In genomic region chr5:95471922-95472321, GRCh38 we compare ENCODE assay signal across 15 cellular contexts.
A peak's percentile ranks its signal among the peaks of the same experiment; 100 is the strongest.
DNase-seq lines count a peak whose midpoint lies in the region; ATAC-seq and TF ChIP-seq lines count a peak whose summit lies in the region.
"Had no signal": no experiment of that assay in that cellular context is flagged by ENCODE, and none has a peak within 500 bp of the region (broad histone marks: within the 10 kb centered on the region; RNA-seq: fewer than 3 reads in every experiment).

No MANE protein-coding gene starts in this region.

- H3K4me3 Mint-ChIP-seq in MCF 10A (ENCODE audit: unreplicated experiment), result no peak overlapping the region
- no peak overlapping the region for H3K4me3 Mint-ChIP-seq in WTC11
- H3K4me3 Mint-ChIP-seq: activated T-cell treated with anti-CD3 and anti-CD28 coated beads, Interleukin-2, amount 50 U/mL, for 24 hours; effector memory CD8-positive, alpha-beta T cell had no signal

- H3K27ac ChIP-seq in breast epithelium (no peak overlapping the region), upper lobe of right lung (no peak overlapping the region), right atrium auricular region (no peak overlapping the region)
- H3K27ac ChIP-seq: hepatocyte, tibial artery had no signal

- H3K9me3 Mint-ChIP-seq in MCF 10A (ENCODE audit: unreplicated experiment) (no peaks in the 10 kb centered on the region), WTC11 (no peaks in the 10 kb centered on the region)
- H3K9me3 Mint-ChIP-seq: activated T-cell treated with anti-CD3 and anti-CD28 coated beads, Interleukin-2, amount 50 U/mL, for 24 hours; effector memory CD8-positive, alpha-beta T cell had no signal

- DNase-seq in MCF 10A (ENCODE audit: unreplicated experiment), result peak; percentile 1
- DNase-seq in breast epithelium (ENCODE audit: low spot score in 2 of 2), result no peak
- DNase-seq in WTC11 (ENCODE audit: low spot score), result no peak
- peak; percentile 32 to 44 for DNase-seq in foreskin fibroblast
- no peak for DNase-seq in upper lobe of right lung
- no peak for DNase-seq in medulla oblongata (ENCODE audit: extremely low spot score)
- no peak for DNase-seq in right atrium auricular region (ENCODE audit: low spot score)
- DNase-seq: activated CD4-positive, CD25-positive, alpha-beta regulatory T cell treated with anti-CD3 and anti-CD28 coated beads, Interleukin-2, amount 50 U/mL, for 72 hours; activated T-cell treated with anti-CD3 and anti-CD28 coated beads, Interleukin-2, amount 50 U/mL, for 24 hours; aorta; DMS153; effector memory CD8-positive, alpha-beta T cell; tibial artery had no signal

- H3K36me3 ChIP-seq in breast epithelium (no peaks in the 10 kb centered on the region), upper lobe of right lung (peaks cover 51% of the 10 kb centered on the region), right atrium auricular region (peaks cover 32% of the 10 kb centered on the region)

- CTCF ChIA-PET in MCF 10A (lab: Yijun Ruan, JAX) (no interaction called here), WTC11 (lab: Charles Lee) (no interaction called here)

- POLR2A ChIA-PET in MCF 10A (lab: Yijun Ruan, JAX), result interaction anchor here (0.6 kb wide), 1 partner anchor 25 kb away, joined by 3 read pairs; no protein-coding TSS in a partner anchor
- POLR2A ChIA-PET in WTC11 (lab: Charles Lee), result no interaction called here

- H3K36me3 Mint-ChIP-seq in MCF 10A (ENCODE audit: insufficient read depth, unreplicated experiment) (peaks cover 2% of the 10 kb centered on the region), WTC11 (peaks cover 21% of the 10 kb centered on the region)

- H3K9me3 ChIP-seq in breast epithelium, result no peaks in the 10 kb centered on the region
- H3K9me3 ChIP-seq in upper lobe of right lung, result no peaks in the 10 kb centered on the region
- no peaks in the 10 kb centered on the region for H3K9me3 ChIP-seq in right atrium auricular region
- H3K9me3 ChIP-seq: tibial artery had no signal

- BruUV-seq in MCF 10A (replicated peaks; lab: Mats Ljungman, UMichigan), result no TSS peak

- H3K4me1 Mint-ChIP-seq in MCF 10A (ENCODE audit: insufficient read depth, unreplicated experiment) (peaks cover 9% of the 10 kb centered on the region), WTC11 (peaks cover 21% of the 10 kb centered on the region)

- ATAC-seq in WTC11, result peak; percentile 88
- ATAC-seq in upper lobe of right lung, result peak; percentile 31
- ATAC-seq in HG02973 (IDR thresholded peaks at IDR 0.05; ENCODE audit: unreplicated experiment), result no peak
- ATAC-seq: effector memory CD8-positive, alpha-beta T cell had no signal

- no peak for TF ChIP-seq CTCF in MCF 10A (IDR thresholded peaks at IDR 0.05; ENCODE audit: unreplicated experiment)
- TF ChIP-seq CTCF in breast epithelium (IDR thresholded peaks at IDR 0.05), result no peak
- no peak for TF ChIP-seq CTCF in WTC11 (IDR thresholded peaks at IDR 0.05)
- TF ChIP-seq CTCF in foreskin fibroblast (IDR thresholded peaks at IDR 0.05; ENCODE audit: low read depth, low read length), result no peak
- TF ChIP-seq CTCF in upper lobe of right lung (IDR thresholded peaks at IDR 0.05), result no peak
- TF ChIP-seq CTCF in right atrium auricular region (IDR thresholded peaks at IDR 0.05), result no peak

- H3K4me3 ChIP-seq in breast epithelium (no peak overlapping the region), foreskin fibroblast (ENCODE audit: low read depth in 1 of 2, low read length in 2 of 2) (no peak overlapping the region), upper lobe of right lung (no peak overlapping the region), right atrium auricular region (no peak overlapping the region)
- H3K4me3 ChIP-seq: hepatocyte, tibial artery had no signal

- no peak overlapping the region for H3K27ac Mint-ChIP-seq in MCF 10A (ENCODE audit: low read depth, unreplicated experiment)
- H3K27ac Mint-ChIP-seq in WTC11, result no peak overlapping the region
- H3K27ac Mint-ChIP-seq: activated T-cell treated with anti-CD3 and anti-CD28 coated beads, Interleukin-2, amount 50 U/mL, for 24 hours; effector memory CD8-positive, alpha-beta T cell had no signal

- H3K27me3 ChIP-seq in breast epithelium (no peaks in the 10 kb centered on the region), upper lobe of right lung (no peaks in the 10 kb centered on the region), right atrium auricular region (no peaks in the 10 kb centered on the region)
- H3K27me3 ChIP-seq: hepatocyte, tibial artery had no signal

- H3K27me3 Mint-ChIP-seq in MCF 10A (ENCODE audit: insufficient read depth, unreplicated experiment), result no peaks in the 10 kb centered on the region
- H3K27me3 Mint-ChIP-seq in WTC11 (ENCODE audit: low read depth), result no peaks in the 10 kb centered on the region
- H3K27me3 Mint-ChIP-seq: activated T-cell treated with anti-CD3 and anti-CD28 coated beads, Interleukin-2, amount 50 U/mL, for 24 hours; effector memory CD8-positive, alpha-beta T cell had no signal

- TF ChIP-seq POLR2A in breast epithelium (IDR thresholded peaks at IDR 0.05), result no peak

- H3K4me1 ChIP-seq in breast epithelium, result no peaks in the 10 kb centered on the region
- H3K4me1 ChIP-seq in upper lobe of right lung, result peaks cover 4% of the 10 kb centered on the region
- H3K4me1 ChIP-seq in right atrium auricular region, result no peaks in the 10 kb centered on the region
- H3K4me1 ChIP-seq: tibial artery had no signal

- intact Hi-C loops in MCF 10A (cut with micrococcal nuclease), result loop anchor here (5.0 kb wide), 1 partner anchor 505 kb away; no protein-coding TSS in a partner anchor
- intact Hi-C loops in breast epithelium (cut with DNase I; ENCODE audit: low total_unique reads), result no loop called here
- intact Hi-C loops in upper lobe of right lung (cut with DNase I), result no loop called here

TF ChIP-seq in WTC11, 78 proteins besides CTCF, POLR2A, EP300 and RAD21 (continues in another document):
- TF ChIP-seq ZNF281 (CRISPR knock-in tag; IDR thresholded peaks at IDR 0.05) (no peak), ZNF671 (CRISPR knock-in tag; IDR thresholded peaks at IDR 0.05) (no peak), E2F5 (CRISPR knock-in tag; IDR thresholded peaks at IDR 0.05) (no peak), ZNF317 (CRISPR knock-in tag; IDR thresholded peaks at IDR 0.05; ENCODE audit: borderline replicate concordance, low read depth) (no peak), FOXK1 (CRISPR knock-in tag; IDR thresholded peaks at IDR 0.05) (no peak), FOXP1 (CRISPR knock-in tag; IDR thresholded peaks at IDR 0.05; ENCODE audit: borderline replicate concordance) (no peak), PREB (CRISPR knock-in tag; IDR thresholded peaks at IDR 0.05; ENCODE audit: borderline replicate concordance) (no peak), TEAD4 (CRISPR knock-in tag; IDR thresholded peaks at IDR 0.05) (no peak), TCF7 (CRISPR knock-in tag; IDR thresholded peaks at IDR 0.05; ENCODE audit: low read depth) (no peak), RORB (CRISPR knock-in tag; IDR thresholded peaks at IDR 0.05) (no peak), ZNF121 (CRISPR knock-in tag; IDR thresholded peaks at IDR 0.05) (no peak), ZNF219 (CRISPR knock-in tag; IDR thresholded peaks at IDR 0.05; ENCODE audit: borderline replicate concordance) (no peak)
- TF ChIP-seq, protein P1, sequence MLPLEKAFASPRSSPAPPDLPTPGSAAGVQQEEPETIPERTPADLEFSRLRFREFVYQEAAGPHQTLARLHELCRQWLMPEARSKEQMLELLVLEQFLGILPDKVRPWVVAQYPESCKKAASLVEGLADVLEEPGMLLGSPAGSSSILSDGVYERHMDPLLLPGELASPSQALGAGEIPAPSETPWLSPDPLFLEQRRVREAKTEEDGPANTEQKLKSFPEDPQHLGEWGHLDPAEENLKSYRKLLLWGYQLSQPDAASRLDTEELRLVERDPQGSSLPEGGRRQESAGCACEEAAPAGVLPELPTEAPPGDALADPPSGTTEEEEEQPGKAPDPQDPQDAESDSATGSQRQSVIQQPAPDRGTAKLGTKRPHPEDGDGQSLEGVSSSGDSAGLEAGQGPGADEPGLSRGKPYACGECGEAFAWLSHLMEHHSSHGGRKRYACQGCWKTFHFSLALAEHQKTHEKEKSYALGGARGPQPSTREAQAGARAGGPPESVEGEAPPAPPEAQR (CRISPR knock-in tag; IDR thresholded peaks at IDR 0.05), result no peak

Comparison
In these comparisons a context has a peak if more than half of its experiments do, and no peak if none do; other contexts are left out.
1. DNase-seq: peak in MCF 10A (single experiment) and foreskin fibroblast (2 of 2); none in breast epithelium (0 of 2), WTC11 (single experiment), upper lobe of right lung (single experiment), medulla oblongata (single experiment) and right atrium auricular region (single experiment).